In genomic region chr5:150286820-150287219, GRCh38 we compare ENCODE assay signal across 9 cellular contexts. TPM values are rescaled to one million over a fixed set of nuclear protein-coding genes. Genes with fewer than 3 reads are reported as not detected.
DNase-seq lines count a peak whose midpoint lies in the region; ATAC-seq and TF ChIP-seq lines count a peak whose summit lies in the region.
"Had no signal": no experiment of that assay in that cellular context is flagged by ENCODE, and none has a peak within 500 bp of the region (broad histone marks: within the 10 kb centered on the region; RNA-seq: fewer than 3 reads in every experiment).

No MANE protein-coding gene starts in this region.

- no peaks in the 10 kb centered on the region for H3K4me1 ChIP-seq in PC-9 (replicated peaks; ENCODE audit: insufficient read depth)

- H3K9me2 ChIP-seq in PC-9 (ENCODE audit: insufficient read depth), result no peaks in the 10 kb centered on the region

- no peak overlapping the region for H3K4me3 Mint-ChIP-seq in stimulated activated naive B cell treated with anti-CD40 and anti-IgM and Interleukin-4, amounts not matched to agents 10 μg/mL and 1 μg/mL and 100 μg/mL, for 72 hours

- intact Hi-C loops in PC-9 (cut with micrococcal nuclease; ENCODE audit: unreplicated experiment), result no loop called here

- no peaks in the 10 kb centered on the region for H3K36me3 ChIP-seq in PC-9 (ENCODE audit: low read depth)

- BruUV-seq in PC-9 (replicated peaks; lab: Mats Ljungman, UMichigan), result no TSS peak

- H3K9me3 ChIP-seq in PC-9 (ENCODE audit: insufficient read depth, low read depth), result no peaks in the 10 kb centered on the region

- ATAC-seq in stimulated activated naive B cell treated with anti-CD40 and anti-IgM and Interleukin-4, amounts not matched to agents 10 μg/mL and 1 μg/mL and 100 μg/mL, for 72 hours (replicated peaks), result peak; percentile 61 to 80
- no peak for ATAC-seq in HG03108 (IDR thresholded peaks at IDR 0.05; ENCODE audit: unreplicated experiment)
- ATAC-seq: right cardiac atrium had no signal

- H3K27ac ChIP-seq in PC-9, result no peak overlapping the region

- H3K4me2 ChIP-seq in PC-9, result no peak overlapping the region

- 0 out of 2 replicates have a peak, but pooled peaks cover 6% of the 10 kb centered on the region for H3K27me3 ChIP-seq in PC-9 (ENCODE audit: insufficient read depth, low read depth)

- H3K4me1 Mint-ChIP-seq in stimulated activated naive B cell treated with anti-CD40 and anti-IgM and Interleukin-4, amounts not matched to agents 10 μg/mL and 1 μg/mL and 100 μg/mL, for 72 hours, result no peaks in the 10 kb centered on the region

- no peaks in the 10 kb centered on the region for H3K36me3 Mint-ChIP-seq in stimulated activated naive B cell treated with anti-CD40 and anti-IgM and Interleukin-4, amounts not matched to agents 10 μg/mL and 1 μg/mL and 100 μg/mL, for 72 hours

- no peaks in the 10 kb centered on the region for H3K9me3 Mint-ChIP-seq in stimulated activated naive B cell treated with anti-CD40 and anti-IgM and Interleukin-4, amounts not matched to agents 10 μg/mL and 1 μg/mL and 100 μg/mL, for 72 hours

- H3K4me3 ChIP-seq in PC-9, result no peak overlapping the region
- H3K4me3 ChIP-seq in fibroblast of pulmonary artery (replicated peaks; ENCODE audit: low read depth, low read length), result no peak overlapping the region

- no peaks in the 10 kb centered on the region for H4K20me1 ChIP-seq in PC-9 (ENCODE audit: insufficient read depth)

- peak; percentile 77 for TF ChIP-seq CTCF in PC-9 (conservative IDR thresholded peaks at IDR 0.05)
- peak; percentile 20 for TF ChIP-seq CTCF in fibroblast of pulmonary artery (IDR thresholded peaks at IDR 0.05; ENCODE audit: low read length, missing control alignments)

- CTCF ChIA-PET in PC-9 (lab: Charles Lee), result interaction anchor here (0.8 kb wide), 1 partner anchor 24 kb away, joined by 3 read pairs; no protein-coding TSS in a partner anchor

- H3F3A ChIP-seq in PC-9 (ENCODE audit: insufficient read depth, low read depth), result no peaks in the 10 kb centered on the region

- H3K79me2 ChIP-seq in PC-9 (ENCODE audit: low read depth), result no peaks in the 10 kb centered on the region

- DNase-seq in activated CD4-positive, alpha-beta T cell treated with anti-CD3 and anti-CD28 coated beads for 48 hours, result peak; percentile 33
- DNase-seq in activated CD4-positive, alpha-beta T cell treated with anti-CD3 and anti-CD28 coated beads for 4 hours, result no peak
- peak; percentile 41 to 65 for DNase-seq in PC-9
- DNase-seq in fibroblast of pulmonary artery (ENCODE audit: low read depth), result no peak
- DNase-seq in stimulated activated naive B cell treated with anti-CD40 and anti-IgM and Interleukin-4, amounts not matched to agents 10 μg/mL and 1 μg/mL and 100 μg/mL, for 72 hours, result no peak
- no peak for DNase-seq in stimulated activated CD4-positive, alpha-beta T cell treated with anti-CD3 and anti-CD28 coated beads, Interleukin-2, amount 100 ng/mL, for 24 hours
- no peak for DNase-seq in effector CD8-positive, alpha-beta T cell (lab: John Stamatoyannopoulos, UW)

- POLR2A ChIA-PET in PC-9 (lab: Charles Lee; ENCODE audit: unreplicated experiment), result no interaction called here

- no peak overlapping the region for H3K27ac Mint-ChIP-seq in stimulated activated naive B cell treated with anti-CD40 and anti-IgM and Interleukin-4, amounts not matched to agents 10 μg/mL and 1 μg/mL and 100 μg/mL, for 72 hours

- peaks cover 10% of the 10 kb centered on the region in 2 donors for H3K27me3 Mint-ChIP-seq in stimulated activated naive B cell treated with anti-CD40 and anti-IgM and Interleukin-4, amounts not matched to agents 10 μg/mL and 1 μg/mL and 100 μg/mL, for 72 hours

- no peak overlapping the region for H2AFZ ChIP-seq in PC-9

RNA-seq across cellular contexts. Expression of gene CAMK2A, which starts 2.8 kb away (rescaled TPM):
- 0.13 and 0.65 TPM in 2 replicates for total RNA-seq in PC-9 (2021)

RNA-seq across cellular contexts. Expression of gene ARSI, which starts 15.9 kb away (rescaled TPM):
- total RNA-seq in PC-9 (2021), result 2.6 and 3.2 TPM in 2 replicates

Comparison
In these comparisons a context has a peak if more than half of its experiments do, and no peak if none do; other contexts are left out.
1. DNase-seq: peak in activated CD4-positive, alpha-beta T cell treated with anti-CD3 and anti-CD28 coated beads for 48 hours (single experiment) and PC-9 (2 of 2); none in activated CD4-positive, alpha-beta T cell treated with anti-CD3 and anti-CD28 coated beads for 4 hours (0 of 2), fibroblast of pulmonary artery (single experiment), stimulated activated naive B cell treated with anti-CD40 and anti-IgM and Interleukin-4, amounts not matched to agents 10 μg/mL and 1 μg/mL and 100 μg/mL, for 72 hours (single experiment), stimulated activated CD4-positive, alpha-beta T cell treated with anti-CD3 and anti-CD28 coated beads, Interleukin-2, amount 100 ng/mL, for 24 hours (0 of 2) and effector CD8-positive, alpha-beta T cell (single experiment).